In genomic region chr2:42792087-42792582, GRCh38 we compare ENCODE assay signal across 9 cellular contexts. TPM values are rescaled to one million over a fixed set of nuclear protein-coding genes. Genes with fewer than 3 reads are reported as not detected.
DNase-seq lines count a peak whose midpoint lies in the region; ATAC-seq, FAIRE-seq and TF ChIP-seq lines count a peak whose summit lies in the region.
"Had no signal": no experiment of that assay in that cellular context is flagged by ENCODE, and none has a peak within 500 bp of the region (broad histone marks: within the 10 kb centered on the region; RNA-seq: fewer than 3 reads in every experiment).

No MANE protein-coding gene starts in this region.

- TF ChIP-seq CTCF in AG09309 (IDR thresholded peaks at IDR 0.05; ENCODE audit: control insufficient read depth, insufficient read depth, low read depth, low read length, missing control alignments) (no peak), OCI-LY3 (IDR thresholded peaks at IDR 0.05; ENCODE audit: low read depth, low read length) (no peak), endothelial cell of umbilical vein (IDR thresholded peaks at IDR 0.05; ENCODE audit: extremely low read depth in 1 of 2, insufficient read depth in 1 of 2, low read depth in 1 of 2, low read length in 2 of 2) (no peak), natural killer cell (IDR thresholded peaks at IDR 0.05) (no peak)

- FAIRE-seq in endothelial cell of umbilical vein (lab: Jason Lieb, UNC): peak; percentile 46
- FAIRE-seq: colon had no signal

- H3K4me1 ChIP-seq in OCI-LY3 (ENCODE audit: low read length): peaks cover 32% of the 10 kb centered on the region
- H3K4me1 ChIP-seq in endothelial cell of umbilical vein (ENCODE audit: control insufficient read depth, extremely low read depth, insufficient read depth, low read length): peaks cover 4% of the 10 kb centered on the region

- H4K20me1 ChIP-seq in OCI-LY3 (ENCODE audit: insufficient read depth, low read length) (no peaks in the 10 kb centered on the region), endothelial cell of umbilical vein (replicated peaks; ENCODE audit: control insufficient read depth, extremely low read depth, insufficient read depth, low read length) (no peaks in the 10 kb centered on the region)

- POLR2A ChIA-PET in endothelial cell of umbilical vein (lab: Charles Lee): no interaction called here

- intact Hi-C loops in endothelial cell of umbilical vein (cut with micrococcal nuclease) (no loop called here), natural killer cell (cut with micrococcal nuclease) (no loop called here)

- peaks cover 7 to 28% of the 10 kb centered on the region in 2 donors for H3K4me1 Mint-ChIP-seq in natural killer cell

- CTCF ChIA-PET in endothelial cell of umbilical vein (lab: Charles Lee): interaction anchor here (0.7 to 1.6 kb wide), 2 partner anchors 9 to 18 kb away, joined by 4 to 7 read pairs; no protein-coding TSS in a partner anchor

- H3K27me3 ChIP-seq in OCI-LY3 (ENCODE audit: low read depth, low read length) (no peaks in the 10 kb centered on the region), endothelial cell of umbilical vein (ENCODE audit: control insufficient read depth in 2 of 2, insufficient read depth in 2 of 2, low read length in 2 of 2) (peaks cover 11 to 12% of the 10 kb centered on the region in 2 experiments)

- no peaks in the 10 kb centered on the region for H3K9me1 ChIP-seq in endothelial cell of umbilical vein (replicated peaks; ENCODE audit: control insufficient read depth, extremely low read depth, insufficient read depth, low read length)

- peak overlapping the region; percentile 40 for H3K4me3 ChIP-seq in AG09309 (ENCODE audit: control insufficient read depth, low read depth, low read length)
- H3K4me3 ChIP-seq in OCI-LY3 (ENCODE audit: low read length): peak overlapping the region; percentile 72
- H3K4me3 ChIP-seq in endothelial cell of umbilical vein (replicated peaks in 1 of 3; ENCODE audit: insufficient read depth in 1 of 3, low read depth in 1 of 3, low read length in 3 of 3): peak overlapping the region; percentile 33 to 47 (median 44)

- ATAC-seq in GM19463 (IDR thresholded peaks at IDR 0.05; ENCODE audit: unreplicated experiment) (peak; percentile 1), natural killer cell (peak in 2 of 3 donors; percentile 14 to 45)

- H2AFZ ChIP-seq in OCI-LY3 (ENCODE audit: low read depth, low read length): peak overlapping the region; percentile 61; the same call in 1 of the 2 replicates
- peak overlapping the region; percentile 83 for H2AFZ ChIP-seq in endothelial cell of umbilical vein (ENCODE audit: low read depth, low read length)

- H3K27ac ChIP-seq in OCI-LY3 (ENCODE audit: low read length): peak overlapping the region; percentile 1; the same call in 1 of the 2 replicates
- no peak overlapping the region for H3K27ac ChIP-seq in endothelial cell of umbilical vein (ENCODE audit: insufficient read depth, low read depth, low read length)

- H3K4me3 Mint-ChIP-seq in natural killer cell: peak overlapping the region; percentile 87

- H3K4me2 ChIP-seq in OCI-LY3 (ENCODE audit: low read length): peak overlapping the region; percentile 53
- H3K4me2 ChIP-seq in endothelial cell of umbilical vein (ENCODE audit: insufficient read depth, low read length): peak overlapping the region; percentile 90

- no peaks in the 10 kb centered on the region for H3K9me3 Mint-ChIP-seq in natural killer cell

- H3K27me3 Mint-ChIP-seq in natural killer cell (ENCODE audit: low read depth in 2 of 2): peaks cover 50 to 68% of the 10 kb centered on the region in 2 donors

- H3K79me2 ChIP-seq in OCI-LY3 (ENCODE audit: low read length) (no peaks in the 10 kb centered on the region), endothelial cell of umbilical vein (ENCODE audit: control insufficient read depth, insufficient read depth, low read length) (no peaks in the 10 kb centered on the region)

- BruUV-seq in endothelial cell of umbilical vein (replicated peaks; lab: Mats Ljungman, UMichigan): no TSS peak

- no peak for TF ChIP-seq POLR2A in endothelial cell of umbilical vein (IDR thresholded peaks at IDR 0.05; ENCODE audit: low read depth, low read length)

- peaks cover 7% of the 10 kb centered on the region for H3K36me3 Mint-ChIP-seq in natural killer cell

- dilution Hi-C loops in endothelial cell of umbilical vein (cut with MboI; ENCODE audit: extremely low pct_ligation_motif_present, low sequenced_read_pairs): no loop called here

- no peaks in the 10 kb centered on the region for H3K9me3 ChIP-seq in OCI-LY3 (ENCODE audit: insufficient read depth, low read length)
- no peaks in the 10 kb centered on the region for H3K9me3 ChIP-seq in endothelial cell of umbilical vein (replicated peaks; ENCODE audit: control insufficient read depth, insufficient read depth, low read length)

- peak overlapping the region; percentile 55 for H3K9ac ChIP-seq in OCI-LY3 (ENCODE audit: low read length)
- no peak overlapping the region for H3K9ac ChIP-seq in endothelial cell of umbilical vein (replicated peaks; ENCODE audit: extremely low read depth, insufficient read depth, low read length)

- no peak for DNase-seq in AG09309 (ENCODE audit: low read depth)
- DNase-seq in endothelial cell of umbilical vein (ENCODE audit: low read depth, low spot score): no peak
- no peak for DNase-seq in natural killer cell
- no peak for DNase-seq in ureter (ENCODE audit: low spot score)
- no peak for DNase-seq in glomerular visceral epithelial cell (ENCODE audit: extremely low spot score)
- DNase-seq in A172 (ENCODE audit: low spot score): no peak

- no peak overlapping the region for H3K27ac Mint-ChIP-seq in natural killer cell

- H3K36me3 ChIP-seq in OCI-LY3 (replicated peaks; ENCODE audit: low read depth, low read length) (no peaks in the 10 kb centered on the region), endothelial cell of umbilical vein (ENCODE audit: control insufficient read depth in 2 of 2, extremely low read depth in 1 of 2, insufficient read depth in 2 of 2, low read length in 2 of 2) (no peaks in the 10 kb centered on the region)

TF ChIP-seq in endothelial cell of umbilical vein, 7 proteins besides CTCF, POLR2A, EP300 and RAD21:
- TF ChIP-seq GATA2 (IDR thresholded peaks at IDR 0.05; ENCODE audit: insufficient read depth, insufficient read length, low read depth, low read length) (no peak), EZH2 (IDR thresholded peaks at IDR 0.05; ENCODE audit: borderline replicate concordance, low read depth, low read length, severe bottlenecking) (no peak), MYC (IDR thresholded peaks at IDR 0.05; ENCODE audit: low read depth, low read length) (no peak), FOS (IDR thresholded peaks at IDR 0.05; ENCODE audit: borderline replicate concordance, insufficient read depth, low read length) (no peak), JUN (IDR thresholded peaks at IDR 0.05; ENCODE audit: borderline replicate concordance, insufficient read depth, insufficient read length, low read depth) (no peak), MAX (IDR thresholded peaks at IDR 0.05; ENCODE audit: insufficient read depth, insufficient read length) (no peak), POLR2AphosphoS5 (IDR thresholded peaks at IDR 0.05; ENCODE audit: insufficient read depth, low read depth, low read length) (no peak)

RNA-seq across cellular contexts. Expression of gene HAAO, which starts 0.2 kb away (rescaled TPM):
- total RNA-seq in endothelial cell of umbilical vein (0.60 and 0.82 TPM in 2 replicates), natural killer cell (1 to 10 TPM in 1 of 3 donors, under 1 TPM in 2; 0.35 to 1.3 (median 0.68) TPM), ureter (14.1 TPM)
- 1.1 and 1.8 TPM in 2 replicates for polyA plus RNA-seq in endothelial cell of umbilical vein
- polyA plus RNA-seq in endothelial cell of umbilical vein (2011; cell fraction: cytosol; rRNA removed): 0.43 and 0.63 TPM in 2 replicates
- polyA plus RNA-seq in endothelial cell of umbilical vein (2011; cell fraction: nucleus; rRNA removed): 0.83 and 1.1 TPM in 2 replicates
- polyA plus RNA-seq in endothelial cell of umbilical vein (2012): 0.94 and 0.95 TPM in 2 replicates
- 0.51 and 0.55 TPM in 2 replicates for polyA minus RNA-seq in endothelial cell of umbilical vein
- not detected for polyA minus RNA-seq in endothelial cell of umbilical vein (2011; cell fraction: cytosol; rRNA and poly(A)+ RNA removed)
- 0.38 TPM in 1 of 2 replicates, not detected in the other for polyA minus RNA-seq in endothelial cell of umbilical vein (2011; cell fraction: nucleus; rRNA and poly(A)+ RNA removed)
- total RNA-seq in A172 (2014; rRNA removed; shearing (Covaris generic)): not detected in 2 replicates

RNA-seq across cellular contexts. Expression of gene OXER1, which starts 28.2 kb away (rescaled TPM):
- total RNA-seq in endothelial cell of umbilical vein (0.18 TPM in 1 of 2 replicates, not detected in the other), natural killer cell (1 to 10 TPM in 1 of 3 donors, under 1 TPM in 2; 0.19 to 2.7 (median 0.41) TPM), ureter (3.1 TPM)
- polyA plus RNA-seq in endothelial cell of umbilical vein: 0.18 and 0.19 TPM in 2 replicates
- 0.04 and 0.09 TPM in 2 replicates for polyA plus RNA-seq in endothelial cell of umbilical vein (2011; cell fraction: cytosol; rRNA removed)
- polyA plus RNA-seq in endothelial cell of umbilical vein (2011; cell fraction: nucleus; rRNA removed): 0.37 and 0.38 TPM in 2 replicates
- polyA plus RNA-seq in endothelial cell of umbilical vein (2012): 0.09 and 0.33 TPM in 2 replicates
- polyA minus RNA-seq in endothelial cell of umbilical vein: 0.53 TPM in 1 of 2 replicates, not detected in the other
- not detected for polyA minus RNA-seq in endothelial cell of umbilical vein (2011; cell fraction: cytosol; rRNA and poly(A)+ RNA removed)
- 0.29 TPM in 1 of 2 replicates, not detected in the other for polyA minus RNA-seq in endothelial cell of umbilical vein (2011; cell fraction: nucleus; rRNA and poly(A)+ RNA removed)
- total RNA-seq in A172 (2014; rRNA removed; shearing (Covaris generic)): not detected in 2 replicates
